7 cellular contexts compared by ENCODE assay signal in the genomic region with DNA sequence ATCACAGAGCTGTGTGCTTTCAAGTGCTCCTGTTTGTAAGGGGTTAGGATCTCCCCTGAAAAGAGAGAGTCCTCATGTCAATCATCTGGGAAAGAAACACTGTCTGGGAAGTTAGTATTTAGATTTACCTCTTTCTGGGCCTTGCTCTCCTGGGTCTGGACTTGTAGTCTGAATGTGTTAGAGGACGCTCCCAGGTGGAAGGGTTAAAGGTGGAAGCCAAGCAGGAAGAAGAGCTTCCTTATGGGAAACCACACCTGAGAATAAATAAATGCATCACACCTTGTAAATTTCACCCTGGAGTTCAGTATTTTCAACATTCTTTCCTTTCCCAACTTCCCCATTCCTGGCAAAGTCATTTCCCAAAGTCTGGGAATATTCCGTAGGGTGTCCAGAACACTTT. TPM values are rescaled to one million over a fixed set of nuclear protein-coding genes. Genes with fewer than 3 reads are reported as not detected.
DNase-seq lines count a peak whose midpoint lies in the region; ATAC-seq, FAIRE-seq and TF ChIP-seq lines count a peak whose summit lies in the region.

No MANE protein-coding gene starts in this region.

- H3K14ac ChIP-seq in H1 (ENCODE audit: insufficient read length), result no peak overlapping the region

- H3K18ac ChIP-seq in H1 (ENCODE audit: extremely low read depth, low read length), result no peak overlapping the region

- peak overlapping the region; percentile 66 for H3K4me3 ChIP-seq in GM23338
- H3K4me3 ChIP-seq in PC-9, result peak overlapping the region; percentile 80
- peak overlapping the region in 2 of 4 experiments; percentile 83 to 88; a peak in 3 of 8 replicates for H3K4me3 ChIP-seq in H1 (ENCODE audit: extremely low read depth in 1 of 4, insufficient read depth in 2 of 4, low read depth in 3 of 4, low read length in 4 of 4)
- no peak overlapping the region for H3K4me3 ChIP-seq in parathyroid adenoma (ENCODE audit: low read depth, low read length)

- H4K5ac ChIP-seq in H1 (ENCODE audit: insufficient read length, low read depth, low read length), result no peak overlapping the region

- 94% methylated on average over 2 of the region's 2 CpGs; no CpG with 5 or more reads in 1 of the 2 experiments for WGBS in H1 (ENCODE audit: extremely low coverage in 1 of 2, insufficient coverage in 1 of 2, insufficient read length in 1 of 2, insufficient replicate concordance in 2 of 2, low coverage in 1 of 2, low lambda C conversion rate in 2 of 2, missing lambda C conversion rate in 1 of 2), 2 experiments

- peak overlapping the region; percentile 89 for H3K4me2 ChIP-seq in GM23338
- peak overlapping the region; percentile 98 for H3K4me2 ChIP-seq in PC-9
- peak overlapping the region; percentile 69 to 70 for H3K4me2 ChIP-seq in H1 (ENCODE audit: insufficient read depth in 1 of 2, low read depth in 2 of 2, low read length in 2 of 2)
- peak overlapping the region; percentile 77 for H3K4me2 ChIP-seq in parathyroid adenoma (ENCODE audit: low read length)

- intact Hi-C loops in PC-9 (cut with micrococcal nuclease; ENCODE audit: unreplicated experiment), result loop anchor here (2.0 to 10.0 kb wide), 3 partner anchors 154 to 679 kb away; a partner anchor contains a TSS

- H4K8ac ChIP-seq in H1 (ENCODE audit: extremely low read depth, insufficient read depth, low read length), result no peak overlapping the region

- DNase-seq in GM23338 (ENCODE audit: low spot score) (no peak), PC-9 (peak in 1 of 2 experiments; percentile 40), H1 (ENCODE audit: low read depth in 1 of 2, low spot score in 2 of 2) (no peak), NCI-H345 (lab: John Stamatoyannopoulos, UW) (no peak), GM13977 (ENCODE audit: low spot score) (no peak)

- FAIRE-seq in H1 (lab: Jason Lieb, UNC), result no peak

- H3K23me2 ChIP-seq in H1 (ENCODE audit: low read depth, low read length), result peaks cover 6% of the 10 kb centered on the region; the same call in 1 of the 2 replicates

- H3K9me3 Mint-ChIP-seq in GM23338, result peaks cover 41% of the 10 kb centered on the region

- H2AK5ac ChIP-seq in H1 (ENCODE audit: low read depth, low read length), result no peak overlapping the region

- H4K20me1 ChIP-seq in GM23338 (replicated peaks; ENCODE audit: insufficient read depth), result no peaks in the 10 kb centered on the region
- no peaks in the 10 kb centered on the region for H4K20me1 ChIP-seq in PC-9 (ENCODE audit: insufficient read depth)
- no peaks in the 10 kb centered on the region for H4K20me1 ChIP-seq in H1 (replicated peaks in 1 of 2; ENCODE audit: control insufficient read depth in 1 of 2, insufficient read depth in 2 of 2, low read length in 2 of 2)

- H3K9ac ChIP-seq in H1 (replicated peaks in 1 of 4; ENCODE audit: extremely low read depth in 1 of 4, low read depth in 3 of 4, low read length in 3 of 4), result no peak overlapping the region
- H3K9ac ChIP-seq in parathyroid adenoma, result no peak overlapping the region

- H3K36me3 Mint-ChIP-seq in GM23338 (ENCODE audit: low read depth), result peaks cover 51% of the 10 kb centered on the region

- H3K4me1 Mint-ChIP-seq in GM23338, result peaks cover 18% of the 10 kb centered on the region

- H2BK120ac ChIP-seq in H1 (replicated peaks; ENCODE audit: low read depth, low read length), result no peak overlapping the region

- no peaks in the 10 kb centered on the region for H3K79me1 ChIP-seq in H1 (ENCODE audit: low read depth, low read length)

- TF ChIP-seq POLR2A in H1 (IDR thresholded peaks at IDR 0.05; ENCODE audit: control extremely low read depth in 1 of 2, low read depth in 2 of 2, low read length in 2 of 2), result no peak

- peak overlapping the region; percentile 94 for H3K4me3 Mint-ChIP-seq in GM23338

- no TSS peak for BruUV-seq in PC-9 (replicated peaks; lab: Mats Ljungman, UMichigan)

- H3K27ac ChIP-seq in GM23338 (ENCODE audit: low read depth) (no peak overlapping the region), PC-9 (peak overlapping the region; percentile 84), H1 (ENCODE audit: low read depth, low read length) (no peak overlapping the region), parathyroid adenoma (peak overlapping the region; percentile 27)

- CTCF ChIA-PET in PC-9 (lab: Charles Lee) (interaction anchor here (0.6 kb wide), 1 partner anchor 14 kb away, joined by 3 read pairs; no protein-coding TSS in a partner anchor), H1 (lab: Charles Lee; ENCODE audit: partially characterized antibody) (interaction anchor here (1.1 to 1.5 kb wide), 3 partner anchors 13 to 268 kb away, joined by 3 read pairs; a partner anchor contains a TSS)

- ATAC-seq in GM23338 (no peak), GM21515 (IDR thresholded peaks at IDR 0.05; ENCODE audit: unreplicated experiment) (no peak)

- H2AFZ ChIP-seq in GM23338, result no peak overlapping the region
- H2AFZ ChIP-seq in PC-9, result peak overlapping the region; percentile 75; the same call in 1 of the 2 replicates
- H2AFZ ChIP-seq in H1 (ENCODE audit: low read length), result no peak overlapping the region
- H2AFZ ChIP-seq in parathyroid adenoma, result no peak overlapping the region

- TF ChIP-seq EP300 in H1 (IDR thresholded peaks at IDR 0.05; ENCODE audit: borderline replicate concordance in 1 of 2, low read depth in 2 of 2, low read length in 2 of 2), result no peak

- H2BK15ac ChIP-seq in H1 (ENCODE audit: low read length), result no peak overlapping the region

- no peak overlapping the region for H4K91ac ChIP-seq in H1 (replicated peaks; ENCODE audit: insufficient read length, low read length)

- peaks cover 5% of the 10 kb centered on the region for H3K27me3 Mint-ChIP-seq in GM23338 (ENCODE audit: insufficient read depth, low read depth, poor library complexity)

- POLR2A ChIA-PET in PC-9 (lab: Charles Lee; ENCODE audit: unreplicated experiment), result interaction anchor here (0.7 to 1.1 kb wide), 2 partner anchors 32 to 452 kb away, joined by 5 to 6 read pairs; a partner anchor contains a TSS
- POLR2A ChIA-PET in H1 (lab: Charles Lee; ENCODE audit: partially characterized antibody), result interaction anchor here (1.4 to 1.6 kb wide), 2 partner anchors 8 to 13 kb away, joined by 4 to 6 read pairs; a partner anchor contains a TSS

- H3K79me2 ChIP-seq in GM23338 (replicated peaks; ENCODE audit: insufficient read depth) (no peaks in the 10 kb centered on the region; the same call in 1 of the 2 replicates), PC-9 (ENCODE audit: low read depth) (no peaks in the 10 kb centered on the region), H1 (ENCODE audit: control insufficient read depth in 1 of 2, insufficient read depth in 2 of 2, low read length in 2 of 2) (no peaks in the 10 kb centered on the region), parathyroid adenoma (no peaks in the 10 kb centered on the region)

- no peak overlapping the region for H2BK5ac ChIP-seq in H1 (ENCODE audit: low read depth, low read length)

- no peak overlapping the region for H2BK12ac ChIP-seq in H1 (ENCODE audit: low read depth, low read length)

- no peak overlapping the region for H3K56ac ChIP-seq in H1 (replicated peaks; ENCODE audit: insufficient read length, low read depth, low read length)

- H3K9me3 ChIP-seq in PC-9 (ENCODE audit: insufficient read depth, low read depth) (no peaks in the 10 kb centered on the region), H1 (ENCODE audit: insufficient read depth in 2 of 2, low read depth in 1 of 2, low read length in 1 of 2) (peaks cover 3 to 27% of the 10 kb centered on the region in 2 experiments; a peak in 2 of 4 replicates), parathyroid adenoma (ENCODE audit: control insufficient read depth, low read length) (no peaks in the 10 kb centered on the region)

- no peak for TF ChIP-seq RAD21 in H1 (IDR thresholded peaks at IDR 0.05 in 1 of 2, conservative IDR thresholded peaks at IDR 0.05 in 1 of 2; ENCODE audit: low read depth in 2 of 2, low read length in 2 of 2)

- H3F3A ChIP-seq in GM23338 (replicated peaks; ENCODE audit: low read depth), result 0 out of 2 replicates have a peak, but pooled peaks cover 5% of the 10 kb centered on the region
- H3F3A ChIP-seq in PC-9 (ENCODE audit: insufficient read depth, low read depth), result peaks cover 24% of the 10 kb centered on the region; the same call in 1 of the 2 replicates

- H3K4ac ChIP-seq in H1 (replicated peaks; ENCODE audit: insufficient read length, low read depth, low read length), result no peak overlapping the region

- no peak overlapping the region for H3K27ac Mint-ChIP-seq in GM23338

- H3K4me1 ChIP-seq in GM23338 (ENCODE audit: insufficient read depth) (peaks cover 14% of the 10 kb centered on the region), PC-9 (replicated peaks; ENCODE audit: insufficient read depth) (peaks cover 24% of the 10 kb centered on the region), H1 (replicated peaks in 1 of 4; ENCODE audit: control insufficient read depth in 3 of 4, insufficient read depth in 4 of 4, low read length in 3 of 4) (peaks cover 0 to 6% (median 2%) of the 10 kb centered on the region in 4 experiments; a peak in 3 of 7 replicates), parathyroid adenoma (peaks cover 3% of the 10 kb centered on the region)

- TF ChIP-seq CTCF in GM23338 (conservative IDR thresholded peaks at IDR 0.05; ENCODE audit: low read depth in 2 of 2) (no peak), PC-9 (conservative IDR thresholded peaks at IDR 0.05) (no peak), H1 (IDR thresholded peaks at IDR 0.05; ENCODE audit: control extremely low read depth in 1 of 3, insufficient read depth in 1 of 3, low read depth in 1 of 3, low read length in 3 of 3) (no peak), parathyroid adenoma (IDR thresholded peaks at IDR 0.05) (no peak), GM13977 (IDR thresholded peaks at IDR 0.05; ENCODE audit: extremely low read depth, insufficient read depth, missing control alignments) (no peak)

- no peak overlapping the region for H3K23ac ChIP-seq in H1 (ENCODE audit: insufficient read length)

- peaks cover 7% of the 10 kb centered on the region for H3K36me3 ChIP-seq in GM23338 (ENCODE audit: insufficient read depth)
- H3K36me3 ChIP-seq in PC-9 (ENCODE audit: low read depth), result no peaks in the 10 kb centered on the region
- peaks cover 3 to 24% (median 5%) of the 10 kb centered on the region in 4 experiments; a peak in 5 of 8 replicates for H3K36me3 ChIP-seq in H1 (ENCODE audit: control insufficient read depth in 2 of 4, insufficient read depth in 4 of 4, low read length in 3 of 4)
- no peaks in the 10 kb centered on the region for H3K36me3 ChIP-seq in parathyroid adenoma (ENCODE audit: control insufficient read depth, insufficient read depth, low read length)

- in situ Hi-C loops in GM13977 (cut with MboI; ENCODE audit: low pct_unique_long_range_greater_than_20kb, low sequenced_read_pairs, unreplicated experiment), result loop anchor here (25.0 kb wide), 1 partner anchor 449 kb away; a partner anchor contains a TSS

- H3K9me2 ChIP-seq in GM23338 (ENCODE audit: insufficient read depth) (no peaks in the 10 kb centered on the region), PC-9 (ENCODE audit: insufficient read depth) (no peaks in the 10 kb centered on the region)

- H2BK20ac ChIP-seq in H1 (ENCODE audit: low read length), result no peak overlapping the region

- H3K27me3 ChIP-seq in GM23338 (ENCODE audit: insufficient read depth) (no peaks in the 10 kb centered on the region), PC-9 (ENCODE audit: insufficient read depth, low read depth) (no peaks in the 10 kb centered on the region), H1 (replicated peaks in 1 of 4; ENCODE audit: control insufficient read depth in 3 of 4, extremely low read depth in 1 of 4, insufficient read depth in 3 of 4, low read length in 3 of 4) (no peaks in the 10 kb centered on the region), parathyroid adenoma (ENCODE audit: control insufficient read depth, insufficient read depth, low read length) (no peaks in the 10 kb centered on the region)

RNA-seq across cellular contexts. Expression of a gene that starts 1.3 kb away (rescaled TPM):
- 13.1 and 18.2 TPM in 2 replicates for total RNA-seq in GM23338 (2014; rRNA removed; shearing (Covaris generic))
- polyA plus RNA-seq in GM23338 (2016; fragmentation: Nextera tagmentation; extraction: Ambion mirVana) (31.5 and 33.1 TPM in 2 replicates), H1 (2011; rRNA removed) (2.5 and 5.4 TPM in 2 replicates)
- 13.5 and 22.0 TPM in 2 replicates for total RNA-seq in PC-9 (2021)
- 11.3 and 15.7 TPM in 2 replicates for total RNA-seq in H1 (2021; fragmentation: NEBNext Ultra II Directional; extraction: Animal tissue kit (Norgen Biotek cat#: 25700))
- 7.0 TPM for polyA plus RNA-seq in H1 (2011; cell fraction: cytosol; rRNA removed)
- 0.88 TPM for polyA plus RNA-seq in H1 (2011; cell fraction: nucleus; rRNA removed)
- polyA plus RNA-seq in H1 (2012, experiment 1 of 2), result 7.5 to 14.5 TPM (median 12.4 TPM) in 4 replicates
- polyA plus RNA-seq in H1 (2012, experiment 2 of 2), result 8.4 TPM
- polyA plus RNA-seq in H1 (2013, experiment 1 of 2), result 14.1 TPM
- 14.4 TPM for polyA plus RNA-seq in H1 (2013, experiment 2 of 2)
- polyA minus RNA-seq in H1 (2011; rRNA and poly(A)+ RNA removed), result 1.2 and 1.3 TPM in 2 replicates
- 7.4 TPM for polyA minus RNA-seq in H1 (2011; cell fraction: cytosol; rRNA and poly(A)+ RNA removed)
- polyA minus RNA-seq in H1 (2011; cell fraction: nucleus; rRNA and poly(A)+ RNA removed), result 5.1 TPM

RNA-seq across cellular contexts. Expression of a gene that starts 13.9 kb away (rescaled TPM):
- total RNA-seq in GM23338 (2014; rRNA removed; shearing (Covaris generic)), result not detected in 2 replicates
- polyA plus RNA-seq in GM23338 (2016; fragmentation: Nextera tagmentation; extraction: Ambion mirVana) (0.17 TPM in 1 of 2 replicates, not detected in the other), H1 (2011; rRNA removed) (0.08 TPM in 1 of 2 replicates, not detected in the other)
- total RNA-seq in PC-9 (2021), result 2.3 and 4.4 TPM in 2 replicates
- 0.15 TPM in 1 of 2 replicates, not detected in the other for total RNA-seq in H1 (2021; fragmentation: NEBNext Ultra II Directional; extraction: Animal tissue kit (Norgen Biotek cat#: 25700))
- polyA plus RNA-seq in H1 (2011; cell fraction: cytosol; rRNA removed), result 0.14 TPM
- not detected for polyA plus RNA-seq in H1 (2011; cell fraction: nucleus; rRNA removed)
- 0.05 to 0.09 TPM in 2 of 4 replicates, not detected in the others for polyA plus RNA-seq in H1 (2012, experiment 1 of 2)
- polyA plus RNA-seq in H1 (2012, experiment 2 of 2), result not detected
- polyA plus RNA-seq in H1 (2013, experiment 1 of 2), result 0.20 TPM
- 0.26 TPM for polyA plus RNA-seq in H1 (2013, experiment 2 of 2)
- polyA minus RNA-seq in H1 (2011; rRNA and poly(A)+ RNA removed), result 0.12 and 1.1 TPM in 2 replicates
- polyA minus RNA-seq in H1 (2011; cell fraction: cytosol; rRNA and poly(A)+ RNA removed), result not detected
- not detected for polyA minus RNA-seq in H1 (2011; cell fraction: nucleus; rRNA and poly(A)+ RNA removed)

Comparison
In these comparisons a context has a peak if more than half of its experiments do, and no peak if none do; other contexts are left out.
1. H3K27ac ChIP-seq: peak in PC-9 (single experiment) and parathyroid adenoma (single experiment); none in GM23338 (single experiment) and H1 (single experiment).
2. Peak in every context shown above with its lines, with median percentiles within 50 percentile points of each other: H3K4me2 ChIP-seq.